16 cellular contexts compared by ENCODE assay signal in the genomic region with DNA sequence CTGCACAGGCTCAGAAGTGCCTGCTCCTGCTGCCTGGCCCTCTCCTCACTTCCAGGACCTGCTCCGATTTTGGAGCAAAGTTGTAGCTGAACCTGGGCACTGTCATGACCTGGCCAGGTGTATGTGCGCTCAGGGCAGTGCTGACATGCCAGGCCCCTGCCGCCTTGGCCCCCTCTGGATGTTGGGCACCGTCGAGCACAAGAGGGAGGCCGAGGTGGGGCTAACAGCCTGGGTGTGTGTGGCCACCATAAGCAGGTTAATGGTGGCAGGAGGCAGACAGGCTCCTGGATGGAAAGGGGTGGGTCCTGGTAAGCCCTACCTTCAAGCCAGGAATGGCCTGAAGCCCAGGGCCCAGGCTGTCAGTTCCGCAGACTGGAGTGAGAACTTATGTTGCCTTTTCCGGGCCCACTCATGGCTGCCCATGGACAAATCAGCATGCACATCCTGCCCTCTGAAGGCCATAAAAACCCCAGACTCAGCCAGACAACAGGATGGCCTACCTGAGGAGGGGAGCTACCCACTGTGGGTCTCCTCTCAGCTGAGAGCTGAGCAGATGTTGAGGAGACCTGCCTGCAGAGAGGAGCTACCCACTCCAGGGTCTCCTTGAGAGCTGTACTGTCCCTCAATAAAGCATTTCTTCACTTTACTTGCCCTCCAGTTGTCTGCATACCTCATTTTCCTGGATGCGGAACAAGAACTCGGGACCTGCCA.
DNase-seq lines count a peak whose midpoint lies in the region; ATAC-seq and TF ChIP-seq lines count a peak whose summit lies in the region.
"Had no signal": no experiment of that assay in that cellular context is flagged by ENCODE, and none has a peak within 500 bp of the region (broad histone marks: within the 10 kb centered on the region; RNA-seq: fewer than 3 reads in every experiment).

No MANE protein-coding gene starts in this region.

- no peak overlapping the region for H3K27ac Mint-ChIP-seq in natural killer cell treated with Interleukin-12 subunit alpha and Interleukin-12 subunit beta and Interleukin-15 and Interleukin-18, amount 100 ng/mL, for 72 hours
- no peak overlapping the region for H3K27ac Mint-ChIP-seq in natural killer cell

- TF ChIP-seq CTCF in natural killer cell (IDR thresholded peaks at IDR 0.05) = no peak

- no peaks in the 10 kb centered on the region for H3K27me3 Mint-ChIP-seq in natural killer cell treated with Interleukin-12 subunit alpha and Interleukin-12 subunit beta and Interleukin-15 and Interleukin-18, amount 100 ng/mL, for 72 hours
- no peaks in the 10 kb centered on the region for H3K27me3 Mint-ChIP-seq in natural killer cell (ENCODE audit: low read depth in 2 of 2)

- H3K4me1 Mint-ChIP-seq in natural killer cell treated with Interleukin-12 subunit alpha and Interleukin-12 subunit beta and Interleukin-15 and Interleukin-18, amount 100 ng/mL, for 72 hours (ENCODE audit: low read depth in 2 of 2) = peaks cover 14 to 18% of the 10 kb centered on the region in 2 donors
- H3K4me1 Mint-ChIP-seq in natural killer cell = peaks cover 29 to 31% of the 10 kb centered on the region in 2 donors

- H3K9me3 Mint-ChIP-seq in natural killer cell treated with Interleukin-12 subunit alpha and Interleukin-12 subunit beta and Interleukin-15 and Interleukin-18, amount 100 ng/mL, for 72 hours = no peaks in the 10 kb centered on the region
- no peaks in the 10 kb centered on the region for H3K9me3 Mint-ChIP-seq in natural killer cell

- no peaks in the 10 kb centered on the region for H3K36me3 Mint-ChIP-seq in natural killer cell treated with Interleukin-12 subunit alpha and Interleukin-12 subunit beta and Interleukin-15 and Interleukin-18, amount 100 ng/mL, for 72 hours
- H3K36me3 Mint-ChIP-seq in natural killer cell = no peaks in the 10 kb centered on the region

- peak; percentile 34 for DNase-seq in natural killer cell treated with Interleukin-12 subunit alpha and Interleukin-12 subunit beta and Interleukin-15 and Interleukin-18, amount 100 ng/mL, for 72 hours (ENCODE audit: low spot score)
- DNase-seq in natural killer cell (no peak), cerebellum (ENCODE audit: low spot score) (peak; percentile 47), mesenteric fat pad (ENCODE audit: low spot score) (peak; percentile 79), SK-N-DZ (ENCODE audit: low spot score) (no peak), NCI-H1436 (lab: John Stamatoyannopoulos, UW) (no peak)
- DNase-seq: GDM1, H7, IMR-90, Karpas-422, NCI-H1436 treated with DMSO at 0.1 percent for 48 hours, NCI-H2029, NCI-H345, NCI-H524 treated with DMSO at 0.1 percent for 48 hours, SJCRH30 had no signal

- ATAC-seq in natural killer cell treated with Interleukin-12 subunit alpha and Interleukin-12 subunit beta and Interleukin-15 and Interleukin-18, amount 100 ng/mL, for 72 hours = no peak
- no peak for ATAC-seq in natural killer cell
- no peak for ATAC-seq in HG02798 (IDR thresholded peaks at IDR 0.05; ENCODE audit: poor library complexity, unreplicated experiment)

- no peak overlapping the region for H3K4me3 Mint-ChIP-seq in natural killer cell treated with Interleukin-12 subunit alpha and Interleukin-12 subunit beta and Interleukin-15 and Interleukin-18, amount 100 ng/mL, for 72 hours
- no peak overlapping the region for H3K4me3 Mint-ChIP-seq in natural killer cell

- intact Hi-C loops in natural killer cell (cut with micrococcal nuclease) = no loop called here

Comparison
In these comparisons a context has a peak if more than half of its experiments do, and no peak if none do; other contexts are left out.
1. DNase-seq: peak in natural killer cell treated with Interleukin-12 subunit alpha and Interleukin-12 subunit beta and Interleukin-15 and Interleukin-18, amount 100 ng/mL, for 72 hours (single experiment), cerebellum (single experiment) and mesenteric fat pad (single experiment); none in natural killer cell (single experiment), SK-N-DZ (single experiment) and NCI-H1436 (single experiment).